In genomic region chr11:13174090-13174489, GRCh38 we compare ENCODE assay signal across 14 cellular contexts.
DNase-seq lines count a peak whose midpoint lies in the region; ATAC-seq, FAIRE-seq and TF ChIP-seq lines count a peak whose summit lies in the region.
"Had no signal": no experiment of that assay in that cellular context is flagged by ENCODE, and none has a peak within 500 bp of the region (broad histone marks: within the 10 kb centered on the region; RNA-seq: fewer than 3 reads in every experiment).

No MANE protein-coding gene starts in this region.

- H3K9ac ChIP-seq in K562 (ENCODE audit: insufficient read depth in 1 of 2, low read depth in 2 of 2, low read length in 2 of 2), result no peak overlapping the region
- H3K9ac ChIP-seq in colonic mucosa (ENCODE audit: low read depth in 2 of 2, low read length in 2 of 2), result no peak overlapping the region

- no peak for FAIRE-seq in K562 (lab: Jason Lieb, UNC)
- FAIRE-seq: HTR-8/SVneo had no signal

- in situ Hi-C loops in K562 (cut with MboI), result no loop called here

- no peak for TF ChIP-seq EP300 in K562 (IDR thresholded peaks at IDR 0.05; ENCODE audit: low read length)

- no peak for ATAC-seq in K562

- BruUV-seq in K562 (replicated peaks; lab: Mats Ljungman, UMichigan), result no TSS peak

- CTCF ChIA-PET in K562 (lab: Yijun Ruan, JAX; ENCODE audit: low intra/inter-chr PET ratio), result no interaction called here

- H3K4me3 ChIP-seq in K562 (no peak overlapping the region), vagina (no peak overlapping the region), colonic mucosa (no peak overlapping the region)

- TF ChIP-seq RAD21 in K562 (CRISPR knock-in tag; conservative IDR thresholded peaks at IDR 0.05 in 1 of 2, IDR thresholded peaks at IDR 0.05 in 1 of 2), result no peak

- TF ChIP-seq CTCF in K562 (IDR thresholded peaks at IDR 0.05 in 2 of 3, conservative IDR thresholded peaks at IDR 0.05 in 1 of 3; ENCODE audit: insufficient read depth in 2 of 3, low read depth in 1 of 3, low read length in 3 of 3) (no peak), vagina (IDR thresholded peaks at IDR 0.05) (no peak), colonic mucosa (IDR thresholded peaks at IDR 0.05) (no peak)

- no peak overlapping the region for H3K27ac ChIP-seq in K562 (ENCODE audit: extremely low read depth, low read depth, low read length)
- no peak overlapping the region for H3K27ac ChIP-seq in vagina
- no peak overlapping the region for H3K27ac ChIP-seq in colonic mucosa
- H3K27ac ChIP-seq: C4-2B had no signal

- no peak overlapping the region for H3K4me2 ChIP-seq in K562 (ENCODE audit: insufficient read depth, low read length)

- intact Hi-C loops in K562 (cut with micrococcal nuclease) (no loop called here), vagina (cut with DNase I) (no loop called here), colonic mucosa (cut with DNase I) (no loop called here)

- H3K79me2 ChIP-seq in K562 (ENCODE audit: control insufficient read depth, insufficient read depth, low read length), result no peaks in the 10 kb centered on the region

- no peaks in the 10 kb centered on the region for H4K20me1 ChIP-seq in K562 (replicated peaks; ENCODE audit: control insufficient read depth, insufficient read depth, low read length)

- POLR2A ChIA-PET in K562 (lab: Yijun Ruan, JAX), result interaction anchor here (0.7 kb wide), 1 partner anchor 965 kb away, joined by 3 read pairs; no protein-coding TSS in a partner anchor

- TF ChIP-seq POLR2A in K562 (conservative IDR thresholded peaks at IDR 0.05) (no peak), vagina (IDR thresholded peaks at IDR 0.05) (no peak)

- H3K9me1 ChIP-seq in K562 (ENCODE audit: control insufficient read depth, insufficient read depth, low read length), result no peaks in the 10 kb centered on the region

- H2AFZ ChIP-seq in K562 (ENCODE audit: low read depth, low read length), result no peak overlapping the region

- H3K36me3 ChIP-seq in K562 (ENCODE audit: control insufficient read depth, insufficient read depth, low read length) (no peaks in the 10 kb centered on the region), vagina (no peaks in the 10 kb centered on the region), colonic mucosa (no peaks in the 10 kb centered on the region)

- H3K4me1 ChIP-seq in K562 (replicated peaks in 1 of 2; ENCODE audit: control insufficient read depth in 2 of 2, insufficient read depth in 2 of 2, low read length in 2 of 2) (no peaks in the 10 kb centered on the region), vagina (peaks cover 11% of the 10 kb centered on the region), colonic mucosa (no peaks in the 10 kb centered on the region)

- H3K9me3 ChIP-seq in K562 (replicated peaks; ENCODE audit: control insufficient read depth, insufficient read depth, low read depth, low read length), result no peaks in the 10 kb centered on the region
- no peaks in the 10 kb centered on the region for H3K9me3 ChIP-seq in vagina
- H3K9me3 ChIP-seq in colonic mucosa, result no peaks in the 10 kb centered on the region

- DNase-seq in COLO829 (ENCODE audit: low spot score), result peak; percentile 32
- peak; percentile 2 for DNase-seq in LHCN-M2 (ENCODE audit: low read depth)
- DNase-seq in K562 (ENCODE audit: extremely low read depth in 1 of 4, low spot score in 3 of 4), result no peak
- no peak for DNase-seq in vagina (ENCODE audit: extremely low spot score in 2 of 2)
- DNase-seq in HuH-7.5 (ENCODE audit: low spot score), result no peak
- no peak for DNase-seq in colonic mucosa
- DNase-seq: CD4-positive, alpha-beta T cell; DMS153; DMS79 treated with DMSO at 0.1 percent for 48 hours; GF-D8; GOT3; H7 had no signal

- H3K27me3 ChIP-seq in K562 (ENCODE audit: control insufficient read depth in 2 of 2, insufficient read depth in 2 of 2, low read length in 2 of 2) (peaks cover 14 to 15% of the 10 kb centered on the region in 2 experiments; a peak in 3 of 5 replicates), vagina (no peaks in the 10 kb centered on the region), colonic mucosa (no peaks in the 10 kb centered on the region)

- 3% methylated on average over 6 of the region's 6 CpGs for WGBS in K562 (ENCODE audit: insufficient coverage, low coverage, missing lambda C conversion rate)

TF ChIP-seq in K562, 482 proteins besides CTCF, POLR2A, EP300 and RAD21:
- TF ChIP-seq ZNF316 (IDR thresholded peaks at IDR 0.05) (peak; percentile 20; the same call in 1 of the 2 replicates), ATF2 (CRISPR knock-in tag; IDR thresholded peaks at IDR 0.05) (no peak)
TF ChIP-seq in K562: peak in this region for 1.

Comparison
In these comparisons a context has a peak if more than half of its experiments do, and no peak if none do; other contexts are left out.
1. DNase-seq: peak in COLO829 (single experiment) and LHCN-M2 (single experiment); none in K562 (0 of 4), vagina (0 of 2), HuH-7.5 (single experiment) and colonic mucosa (single experiment).